In the genomic region with DNA sequence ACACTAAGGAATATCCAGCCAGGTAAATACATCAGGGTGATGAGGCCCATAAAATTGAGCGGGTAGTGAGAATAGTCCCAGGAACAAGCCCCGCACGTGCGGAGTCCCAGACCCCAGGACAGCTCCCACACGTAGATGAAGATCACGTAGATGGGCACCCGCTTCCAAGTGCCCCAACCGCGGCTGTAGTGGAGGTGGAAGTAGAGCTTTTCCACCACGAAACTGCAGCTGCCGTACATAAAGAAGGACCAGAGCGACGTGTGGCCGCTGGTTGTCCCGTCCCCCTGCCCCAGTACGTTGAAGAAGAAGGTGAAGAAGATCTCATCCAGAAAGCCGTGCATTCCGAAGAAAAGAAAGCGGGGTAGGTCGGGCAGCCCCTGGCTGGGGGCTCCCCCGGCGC, we compare ENCODE assay signal across 8 cellular contexts.
DNase-seq lines count a peak whose midpoint lies in the region; ATAC-seq and TF ChIP-seq lines count a peak whose summit lies in the region.

No MANE protein-coding gene starts in this region.

- ATAC-seq in RWPE2 (ENCODE audit: low read depth) (no peak), GM21786 (IDR thresholded peaks at IDR 0.05; ENCODE audit: unreplicated experiment) (no peak)
- ATAC-seq in stimulated activated effector memory CD8-positive, alpha-beta T cell treated with anti-CD3 and anti-CD28 coated beads, Interleukin-12 subunit alpha, Interleukin-12 subunit beta, amount 100 ng/mL, for 72 hours = no peak

- TF ChIP-seq CTCF in RWPE2 (IDR thresholded peaks at IDR 0.05; ENCODE audit: poor library complexity, severe bottlenecking) = no peak

- H3K4me1 Mint-ChIP-seq in stimulated activated effector memory CD8-positive, alpha-beta T cell treated with anti-CD3 and anti-CD28 coated beads, Interleukin-12 subunit alpha, Interleukin-12 subunit beta, amount 100 ng/mL, for 72 hours = peaks cover 6% of the 10 kb centered on the region

- DNase-seq in NCI-H345 treated with DMSO at 0.1 percent for 48 hours (lab: John Stamatoyannopoulos, UW; ENCODE audit: unreplicated experiment) (peak; percentile 33), NCI-H345 (lab: John Stamatoyannopoulos, UW) (no peak), RWPE2 (ENCODE audit: low spot score) (no peak), iPS DF 6.9 (ENCODE audit: low read depth, low spot score) (no peak), NCI-H2029 (lab: John Stamatoyannopoulos, UW) (no peak), NCI-H1930 (lab: John Stamatoyannopoulos, UW) (no peak)
- no peak for DNase-seq in stimulated activated effector memory CD8-positive, alpha-beta T cell treated with anti-CD3 and anti-CD28 coated beads, Interleukin-12 subunit alpha, Interleukin-12 subunit beta, amount 100 ng/mL, for 72 hours (ENCODE audit: low spot score in 2 of 2)

- H3K4me3 ChIP-seq in RWPE2 (ENCODE audit: severe bottlenecking) (peak overlapping the region; percentile 23), iPS DF 6.9 (ENCODE audit: low read length) (peak overlapping the region; percentile 59; the same call in 1 of the 2 replicates)

- no peaks in the 10 kb centered on the region for H3K9me3 ChIP-seq in RWPE2 (ENCODE audit: severe bottlenecking)
- no peaks in the 10 kb centered on the region for H3K9me3 ChIP-seq in iPS DF 6.9 (ENCODE audit: control insufficient read depth, insufficient read depth, low read length)

- WGBS in iPS DF 6.9 (ENCODE audit: insufficient coverage, insufficient read length) = no CpG with 5 or more reads among the region's 22 CpGs

- H3K9me3 Mint-ChIP-seq in stimulated activated effector memory CD8-positive, alpha-beta T cell treated with anti-CD3 and anti-CD28 coated beads, Interleukin-12 subunit alpha, Interleukin-12 subunit beta, amount 100 ng/mL, for 72 hours = peaks cover 4% of the 10 kb centered on the region

- H3K4me1 ChIP-seq in RWPE2 (ENCODE audit: insufficient read depth, poor library complexity, severe bottlenecking) (no peaks in the 10 kb centered on the region), iPS DF 6.9 (ENCODE audit: control insufficient read depth, insufficient read depth, low read length) (no peaks in the 10 kb centered on the region)

- H3K36me3 Mint-ChIP-seq in stimulated activated effector memory CD8-positive, alpha-beta T cell treated with anti-CD3 and anti-CD28 coated beads, Interleukin-12 subunit alpha, Interleukin-12 subunit beta, amount 100 ng/mL, for 72 hours = no peaks in the 10 kb centered on the region

- H3K27me3 ChIP-seq in RWPE2 (ENCODE audit: insufficient read depth, poor library complexity, severe bottlenecking) (peaks cover 64% of the 10 kb centered on the region), iPS DF 6.9 (ENCODE audit: control insufficient read depth, insufficient read depth, low read length) (peaks cover 12% of the 10 kb centered on the region; the same call in 1 of the 2 replicates)

- no peak overlapping the region for H3K27ac Mint-ChIP-seq in stimulated activated effector memory CD8-positive, alpha-beta T cell treated with anti-CD3 and anti-CD28 coated beads, Interleukin-12 subunit alpha, Interleukin-12 subunit beta, amount 100 ng/mL, for 72 hours

- H3K36me3 ChIP-seq in RWPE2 (ENCODE audit: low read depth) = no peaks in the 10 kb centered on the region
- no peaks in the 10 kb centered on the region for H3K36me3 ChIP-seq in iPS DF 6.9 (ENCODE audit: control insufficient read depth, insufficient read depth, low read length)

- H3K4me3 Mint-ChIP-seq in stimulated activated effector memory CD8-positive, alpha-beta T cell treated with anti-CD3 and anti-CD28 coated beads, Interleukin-12 subunit alpha, Interleukin-12 subunit beta, amount 100 ng/mL, for 72 hours = peak overlapping the region; percentile 19

- H3K27ac ChIP-seq in RWPE2 (ENCODE audit: poor library complexity, severe bottlenecking) (no peak overlapping the region), iPS DF 6.9 (ENCODE audit: low read length) (no peak overlapping the region)
